In the genomic region with DNA sequence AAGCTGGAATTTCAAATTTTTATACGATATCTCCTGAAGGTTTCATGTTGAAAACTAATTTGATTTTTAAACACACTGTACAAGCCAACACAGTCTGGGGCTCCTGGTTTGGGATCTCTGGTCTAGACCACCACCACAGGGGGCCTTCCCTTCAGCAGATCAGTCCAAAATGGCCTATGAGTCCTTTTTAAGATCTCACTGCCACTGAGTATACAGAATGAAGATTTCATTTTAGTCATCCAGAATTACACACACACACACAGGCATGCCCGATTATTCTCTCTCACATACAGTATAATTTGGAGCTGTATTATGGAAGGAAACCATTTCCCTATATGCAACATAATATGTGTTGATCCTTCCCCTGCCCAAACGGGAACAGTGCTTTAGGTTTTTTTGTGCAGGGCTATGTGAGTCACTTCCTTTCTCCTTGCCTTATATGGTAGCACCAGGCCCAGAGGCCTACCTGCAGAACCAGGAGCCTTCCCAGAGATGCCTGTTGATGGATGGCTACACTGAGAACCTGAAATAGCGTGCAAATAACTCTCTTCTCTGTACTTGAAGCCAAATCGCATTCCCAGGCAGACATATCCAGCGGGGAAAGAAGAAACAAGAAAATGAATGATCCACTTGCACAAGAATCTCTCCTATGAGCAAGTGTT, we compare ENCODE assay signal across 8 cellular contexts. TPM values are rescaled to one million over a fixed set of nuclear protein-coding genes. Genes with fewer than 3 reads are reported as not detected.
DNase-seq lines count a peak whose midpoint lies in the region; ATAC-seq and TF ChIP-seq lines count a peak whose summit lies in the region.

No MANE protein-coding gene starts in this region.

- H3K36me3 Mint-ChIP-seq in memory B cell: no peaks in the 10 kb centered on the region

- H3K36me3 ChIP-seq in KOPT-K1 (ENCODE audit: insufficient read depth, low read length): no peaks in the 10 kb centered on the region

- peak overlapping the region; percentile 54 for H3K27ac Mint-ChIP-seq in memory B cell

- peak; percentile 40 for DNase-seq in GDM1 (lab: John Stamatoyannopoulos, UW)
- peak; percentile 7 for DNase-seq in activated CD4-positive, alpha-beta T cell treated with anti-CD3 and anti-CD28 coated beads, Interleukin-2, amount 50 U/mL, for 1 hour
- no peak for DNase-seq in memory B cell (ENCODE audit: low spot score in 2 of 2)
- no peak for DNase-seq in GM13976 (ENCODE audit: low spot score)
- DNase-seq in posterior vena cava (ENCODE audit: low spot score): no peak
- DNase-seq in NCI-H774 (lab: John Stamatoyannopoulos, UW): no peak

- TF ChIP-seq CTCF in GM13976 (IDR thresholded peaks at IDR 0.05; ENCODE audit: borderline replicate concordance, control extremely low read depth, extremely low read depth, insufficient read depth, missing control alignments): no peak

- ATAC-seq in memory B cell (ENCODE audit: low read depth) (peak; percentile 47), HG03342 (IDR thresholded peaks at IDR 0.05; ENCODE audit: unreplicated experiment) (no peak)

- H3K9me3 Mint-ChIP-seq in memory B cell: no peaks in the 10 kb centered on the region

- no peaks in the 10 kb centered on the region for H3K9me3 ChIP-seq in KOPT-K1 (ENCODE audit: insufficient read depth, low read length, poor library complexity, severe bottlenecking)

- in situ Hi-C loops in GM13976 (cut with MboI; ENCODE audit: low sequenced_read_pairs, unreplicated experiment): no loop called here

- H3K27me3 Mint-ChIP-seq in memory B cell: no peaks in the 10 kb centered on the region

- peak overlapping the region; percentile 51 for H3K27ac ChIP-seq in KOPT-K1 (ENCODE audit: low read depth, low read length, poor library complexity, severe bottlenecking)

- intact Hi-C loops in posterior vena cava (cut with DNase I): no loop called here

- peaks cover 27% of the 10 kb centered on the region for H3K4me1 Mint-ChIP-seq in memory B cell

- no peak overlapping the region for H3K4me3 Mint-ChIP-seq in memory B cell

RNA-seq across cellular contexts. Expression of a gene that starts 28.1 kb away (rescaled TPM):
- total RNA-seq in posterior vena cava: 100 to 1,000 TPM; 159 to 199 TPM

Comparison
In these comparisons a context has a peak if more than half of its experiments do, and no peak if none do; other contexts are left out.
1. DNase-seq: peak in GDM1 (single experiment) and activated CD4-positive, alpha-beta T cell treated with anti-CD3 and anti-CD28 coated beads, Interleukin-2, amount 50 U/mL, for 1 hour (single experiment); none in memory B cell (0 of 2), GM13976 (single experiment), posterior vena cava (single experiment) and NCI-H774 (single experiment).